26 cellular contexts compared by ENCODE assay signal in genomic region chr5:144356489-144356888, GRCh38.
DNase-seq lines count a peak whose midpoint lies in the region; ATAC-seq lines count a peak whose summit lies in the region.
"Had no signal": no experiment of that assay in that cellular context is flagged by ENCODE, and none has a peak within 500 bp of the region (broad histone marks: within the 10 kb centered on the region; RNA-seq: fewer than 3 reads in every experiment).

No MANE protein-coding gene starts in this region.

- peaks cover 67% of the 10 kb centered on the region for H3K27me3 ChIP-seq in H7 (ENCODE audit: control insufficient read depth, insufficient read depth, low read length)
- H3K27me3 ChIP-seq in mesendoderm (ENCODE audit: insufficient read depth, low read length, poor library complexity), result no peaks in the 10 kb centered on the region
- H3K27me3 ChIP-seq: BE2C, SJCRH30 had no signal

- H3K4me3 ChIP-seq in H7 (ENCODE audit: insufficient read depth, low read depth, low read length) (no peak overlapping the region), mesendoderm (ENCODE audit: low read length) (no peak overlapping the region)
- H3K4me3 ChIP-seq: PC-9, SJCRH30 had no signal

- no peak overlapping the region for H2BK120ac ChIP-seq in mesendoderm (ENCODE audit: low read depth, low read length)

- H3K4me2 ChIP-seq in mesendoderm (ENCODE audit: low read length), result no peak overlapping the region
- H3K4me2 ChIP-seq: PC-9 had no signal

- H3K9ac ChIP-seq in mesendoderm (ENCODE audit: low read length), result no peak overlapping the region

- no peak overlapping the region for H3K23ac ChIP-seq in mesendoderm (ENCODE audit: low read length)

- no peaks in the 10 kb centered on the region for H3K79me1 ChIP-seq in mesendoderm (ENCODE audit: low read length)

- H4K5ac ChIP-seq in mesendoderm (ENCODE audit: low read length), result no peak overlapping the region

- H3K56ac ChIP-seq in mesendoderm (ENCODE audit: low read length), result no peak overlapping the region

- no peaks in the 10 kb centered on the region for H3K4me1 ChIP-seq in mesendoderm (ENCODE audit: control insufficient read depth, low read depth, low read length)
- H3K4me1 ChIP-seq: BE2C, SJCRH30 had no signal

- no peak overlapping the region for H3K18ac ChIP-seq in mesendoderm (ENCODE audit: low read length)

- H3K27ac ChIP-seq in mesendoderm (ENCODE audit: low read depth, low read length), result no peak overlapping the region
- H3K27ac ChIP-seq: PC-9, SJCRH30 had no signal

- no peaks in the 10 kb centered on the region for H3K79me2 ChIP-seq in mesendoderm (ENCODE audit: control insufficient read depth, insufficient read depth, low read length)

- no peak overlapping the region for H2AK5ac ChIP-seq in mesendoderm (ENCODE audit: low read length)

- no peak overlapping the region for H4K8ac ChIP-seq in mesendoderm (ENCODE audit: low read depth, low read length)

- H2BK5ac ChIP-seq in mesendoderm (ENCODE audit: low read length), result no peak overlapping the region

- no peak overlapping the region for H2BK15ac ChIP-seq in mesendoderm (replicated peaks; ENCODE audit: low read depth)

- ATAC-seq in HG02571 (IDR thresholded peaks at IDR 0.05; ENCODE audit: unreplicated experiment) (no peak), GM19397 (IDR thresholded peaks at IDR 0.05; ENCODE audit: unreplicated experiment) (no peak)
- ATAC-seq: Right ventricle myocardium inferior, SK-N-SH treated with all-trans-retinoic acid at 6 μM for 48 hours, T-helper 17 cell had no signal

- peak; percentile 17 for DNase-seq in H7
- DNase-seq in NCI-H748 treated with DMSO at 0.1 percent for 48 hours (lab: John Stamatoyannopoulos, UW), result peak; percentile 67
- peak; percentile 19 for DNase-seq in iPS DF 4.7 (ENCODE audit: extremely low read depth, low spot score)
- peak; percentile 2 for DNase-seq in mesendoderm
- DNase-seq in 8988T, result no peak
- no peak for DNase-seq in NCI-H1105 treated with DMSO at 0.1 percent for 48 hours (lab: John Stamatoyannopoulos, UW)
- DNase-seq: BE2C; Calu3; CD8-positive, alpha-beta memory T cell; HCEC 1CT; KBM-7; MV-4-11; NCI-H187; NCI-H2081 treated with DMSO at 0.1 percent for 48 hours; NCI-H2171; NCI-H226; NCI-H510A; NCI-H774; NK-92 treated with Interleukin-12 subunit alpha and Interleukin-12 subunit beta, amount 100 ng/mL, for 24 hours; PC-9; SJCRH30; T-helper 17 cell had no signal

- H3K4ac ChIP-seq in mesendoderm (ENCODE audit: low read depth, low read length), result no peak overlapping the region

- WGBS in mesendoderm (ENCODE audit: extremely low coverage, insufficient coverage, low lambda C conversion rate), result no CpG with 5 or more reads among the region's 1 CpG

- H3K36me3 ChIP-seq in H7 (replicated peaks; ENCODE audit: control insufficient read depth, insufficient read depth, low read length) (no peaks in the 10 kb centered on the region), mesendoderm (ENCODE audit: control insufficient read depth, insufficient read depth, low read length) (no peaks in the 10 kb centered on the region)
- H3K36me3 ChIP-seq: BE2C, SJCRH30 had no signal

Comparison
In these comparisons a context has a peak if more than half of its experiments do, and no peak if none do; other contexts are left out.
1. DNase-seq: peak in H7 (single experiment), NCI-H748 treated with DMSO at 0.1 percent for 48 hours (single experiment), iPS DF 4.7 (single experiment) and mesendoderm (single experiment); none in 8988T (single experiment) and NCI-H1105 treated with DMSO at 0.1 percent for 48 hours (single experiment).